Comparison of ENCODE assay signal across 8 cellular contexts in genomic region chr15:88635343-88635742, GRCh38. TPM values are rescaled to one million over a fixed set of nuclear protein-coding genes. Genes with fewer than 3 reads are reported as not detected.
A peak's percentile ranks its signal among the peaks of the same experiment; 100 is the strongest.
DNase-seq lines count a peak whose midpoint lies in the region; ATAC-seq and TF ChIP-seq lines count a peak whose summit lies in the region.

No MANE protein-coding gene starts in this region.

- TF ChIP-seq POLR2A in Raji (IDR thresholded peaks at IDR 0.05; ENCODE audit: insufficient read depth, low read depth, low read length) (peak; percentile 36; the same call in 1 of the 2 replicates), gastroesophageal sphincter (IDR thresholded peaks at IDR 0.05) (no peak)

- H3K9me3 ChIP-seq in naive thymus-derived CD4-positive, alpha-beta T cell (ENCODE audit: control insufficient read depth in 2 of 3, low read length in 3 of 3): no peaks in the 10 kb centered on the region
- H3K9me3 ChIP-seq in gastroesophageal sphincter: no peaks in the 10 kb centered on the region

- peaks cover 66 to 95% (median 88%) of the 10 kb centered on the region in 7 donors for H3K4me1 Mint-ChIP-seq in naive thymus-derived CD4-positive, alpha-beta T cell

- H3K27me3 Mint-ChIP-seq in naive thymus-derived CD4-positive, alpha-beta T cell: peaks cover 0 to 2% (median 0%) of the 10 kb centered on the region in 5 donors

- peak overlapping the region; percentile 99 for H3K27ac ChIP-seq in naive thymus-derived CD4-positive, alpha-beta T cell (ENCODE audit: low read depth, low read length)
- H3K27ac ChIP-seq in gastroesophageal sphincter: no peak overlapping the region

- H3K4me1 ChIP-seq in naive thymus-derived CD4-positive, alpha-beta T cell (ENCODE audit: control insufficient read depth in 2 of 2, insufficient read depth in 2 of 2, low read length in 2 of 2): peaks cover 66 to 87% of the 10 kb centered on the region in 2 donors
- peaks cover 2 to 24% (median 8%) of the 10 kb centered on the region in 3 donors for H3K4me1 ChIP-seq in gastroesophageal sphincter

- intact Hi-C loops in naive thymus-derived CD4-positive, alpha-beta T cell (cut with micrococcal nuclease): no loop called here

- peaks cover 0 to 5% (median 0%) of the 10 kb centered on the region in 3 experiments for H3K36me3 ChIP-seq in naive thymus-derived CD4-positive, alpha-beta T cell (ENCODE audit: control insufficient read depth in 2 of 3, insufficient read depth in 3 of 3, low read length in 3 of 3)
- peaks cover 0 to 29% of the 10 kb centered on the region in 2 donors for H3K36me3 ChIP-seq in gastroesophageal sphincter

- peaks cover 0 to 4% (median 0%) of the 10 kb centered on the region in 11 donors for H3K9me3 Mint-ChIP-seq in naive thymus-derived CD4-positive, alpha-beta T cell

- peak overlapping the region; percentile 83 to 99 (median 94) for H3K4me3 Mint-ChIP-seq in naive thymus-derived CD4-positive, alpha-beta T cell

- DNase-seq in naive thymus-derived CD4-positive, alpha-beta T cell: peak in 7 of 9 donors; percentile 75 to 89 (median 82)
- DNase-seq in OCI-M1 (lab: John Stamatoyannopoulos, UW): no peak
- DNase-seq in inferior parietal cortex (ENCODE audit: extremely low spot score): no peak
- no peak for DNase-seq in amygdala (lab: John Stamatoyannopoulos, UW)

- POLR2A ChIA-PET in naive thymus-derived CD4-positive, alpha-beta T cell (lab: Charles Lee): interaction anchor here (0.8 to 5.3 kb wide), 5 partner anchors 11 to 168 kb away, joined by 3 to 51 read pairs (median 15); partner anchors contain the start of genes AEN, MRPL46 and MRPS11

- TF ChIP-seq EP300 in gastroesophageal sphincter (IDR thresholded peaks at IDR 0.05): no peak

- ATAC-seq in GM18868 (IDR thresholded peaks at IDR 0.05; ENCODE audit: unreplicated experiment): peak; percentile 28
- peak; percentile 32 for ATAC-seq in HG02623 (IDR thresholded peaks at IDR 0.05; ENCODE audit: unreplicated experiment)
- ATAC-seq in naive thymus-derived CD4-positive, alpha-beta T cell: peak; percentile 44
- no peak for ATAC-seq in gastroesophageal sphincter

- H3K27ac Mint-ChIP-seq in naive thymus-derived CD4-positive, alpha-beta T cell: peak overlapping the region; percentile 96 to 100 (median 98)

- CTCF ChIA-PET in naive thymus-derived CD4-positive, alpha-beta T cell (lab: Charles Lee): interaction anchor here (1.5 to 3.5 kb wide), 6 partner anchors 8 to 269 kb away, joined by 3 to 16 read pairs (median 8); no protein-coding TSS in a partner anchor

- H3K36me3 Mint-ChIP-seq in naive thymus-derived CD4-positive, alpha-beta T cell: peaks cover 0 to 41% (median 35%) of the 10 kb centered on the region in 5 donors

- 66 to 74% methylated on average over 6 of the region's 6 CpGs for WGBS in gastroesophageal sphincter (ENCODE audit: low coverage in 1 of 2), 2 donors

- no peaks in the 10 kb centered on the region for H3K27me3 ChIP-seq in naive thymus-derived CD4-positive, alpha-beta T cell (ENCODE audit: control insufficient read depth in 2 of 2, insufficient read depth in 2 of 2, low read length in 2 of 2)
- no peaks in the 10 kb centered on the region for H3K27me3 ChIP-seq in gastroesophageal sphincter

- H3K4me3 ChIP-seq in naive thymus-derived CD4-positive, alpha-beta T cell (ENCODE audit: low read length): peak overlapping the region; percentile 59
- no peak overlapping the region for H3K4me3 ChIP-seq in gastroesophageal sphincter

- TF ChIP-seq CTCF in gastroesophageal sphincter (IDR thresholded peaks at IDR 0.05): no peak

RNA-seq across cellular contexts. Expression of gene ISG20, which starts 3.5 kb away (rescaled TPM):
- total RNA-seq in naive thymus-derived CD4-positive, alpha-beta T cell: 100 to 1,000 TPM in 4 of 5 experiments, 10 to 100 TPM in 1; 92.5 to 160 (median 149) TPM
- 100 to 1,000 TPM; 344 to 415 TPM for polyA plus RNA-seq in naive thymus-derived CD4-positive, alpha-beta T cell
- 1 to 10 TPM; 2.5 to 8.7 (median 5.9) TPM for total RNA-seq in gastroesophageal sphincter

RNA-seq across cellular contexts. Expression of gene AEN, which starts 14.2 kb away (rescaled TPM):
- total RNA-seq in naive thymus-derived CD4-positive, alpha-beta T cell: 10 to 100 TPM; 29.6 to 52.1 (median 44.2) TPM
- 10 to 100 TPM; 20.2 to 31.7 TPM for polyA plus RNA-seq in naive thymus-derived CD4-positive, alpha-beta T cell
- 10 to 100 TPM; 11.0 to 23.4 (median 18.1) TPM for total RNA-seq in gastroesophageal sphincter

Comparison
In these comparisons a context has a peak if more than half of its experiments do, and no peak if none do; other contexts are left out.
1. DNase-seq: peak in naive thymus-derived CD4-positive, alpha-beta T cell (7 of 9); none in OCI-M1 (single experiment), inferior parietal cortex (single experiment) and amygdala (0 of 56).
2. RNA of gene ISG20, which starts 3.5 kb away (total RNA-seq): 92.5 to 160 TPM in naive thymus-derived CD4-positive, alpha-beta T cell; 2.5 to 8.7 TPM in gastroesophageal sphincter; every median in the first group is over 4 times any median in the second.